Comparison of ENCODE assay signal across 8 cellular contexts in genomic region chr2:30234180-30234971, GRCh38. TPM values are rescaled to one million over a fixed set of nuclear protein-coding genes. Genes with fewer than 3 reads are reported as not detected.
A peak's percentile ranks its signal among the peaks of the same experiment; 100 is the strongest.
DNase-seq lines count a peak whose midpoint lies in the region; ATAC-seq and TF ChIP-seq lines count a peak whose summit lies in the region.

No MANE protein-coding gene starts in this region.

- H3K27ac ChIP-seq in mucosa of rectum (ENCODE audit: low read depth in 2 of 2, low read length in 2 of 2) (peak overlapping the region; percentile 28 to 43), aorta (ENCODE audit: low read depth in 1 of 2, low read length in 2 of 2) (peak overlapping the region; percentile 48 to 84)

- H3K4me1 Mint-ChIP-seq in CD14-positive monocyte (peaks cover 24% of the 10 kb centered on the region), brain (peaks cover 76% of the 10 kb centered on the region)

- peaks cover 0 to 9% (median 8%) of the 10 kb centered on the region in 7 donors for H3K9me3 Mint-ChIP-seq in CD14-positive monocyte
- peaks cover 0 to 2% (median 0%) of the 10 kb centered on the region in 5 experiments for H3K9me3 Mint-ChIP-seq in brain

- WGBS in aorta, 2 donors: 26% methylated on average over 12 of the region's 12 CpGs

- H3K9me3 ChIP-seq in mucosa of rectum (ENCODE audit: control insufficient read depth in 2 of 2, low read length in 2 of 2): no peaks in the 10 kb centered on the region
- no peaks in the 10 kb centered on the region for H3K9me3 ChIP-seq in aorta (ENCODE audit: control insufficient read depth, low read length)

- H3K36me3 ChIP-seq in mucosa of rectum (ENCODE audit: control insufficient read depth in 2 of 2, insufficient read depth in 2 of 2, low read length in 2 of 2) (peaks cover 0 to 2% of the 10 kb centered on the region in 2 donors), aorta (ENCODE audit: control insufficient read depth in 1 of 2, insufficient read depth in 2 of 2, low read length in 1 of 2) (peaks cover 0 to 9% of the 10 kb centered on the region in 2 donors)

- H3K27ac Mint-ChIP-seq in CD14-positive monocyte: peak overlapping the region in 1 of 7 donors; percentile 6
- peak overlapping the region in 3 of 5 experiments; percentile 6 to 65 (median 58) for H3K27ac Mint-ChIP-seq in brain

- no peak for DNase-seq in CD14-positive monocyte (ENCODE audit: low spot score)
- DNase-seq in NCI-H226: peak; percentile 92
- peak in 1 of 2 donors; percentile 70 for DNase-seq in aorta
- DNase-seq in epidermal melanocyte (ENCODE audit: insufficient read length, low spot score): no peak

- ATAC-seq in aorta (ENCODE audit: low FRiP score) (no peak), HG03460 (IDR thresholded peaks at IDR 0.05; ENCODE audit: unreplicated experiment) (no peak), HG02610 (IDR thresholded peaks at IDR 0.05; ENCODE audit: unreplicated experiment) (no peak)

- peak overlapping the region in 1 of 2 donors; percentile 43 for H3K9ac ChIP-seq in mucosa of rectum (ENCODE audit: low read depth in 1 of 2, low read length in 2 of 2)

- peaks cover 2 to 15% of the 10 kb centered on the region in 2 donors for H3K36me3 Mint-ChIP-seq in CD14-positive monocyte
- H3K36me3 Mint-ChIP-seq in brain: peaks cover 55% of the 10 kb centered on the region

- peak overlapping the region; percentile 40 to 76 for H3K4me3 ChIP-seq in mucosa of rectum (ENCODE audit: low read length in 2 of 2)
- peak overlapping the region; percentile 84 to 92 for H3K4me3 ChIP-seq in aorta (ENCODE audit: low read length in 2 of 2)

- TF ChIP-seq CTCF in CD14-positive monocyte (IDR thresholded peaks at IDR 0.05): no peak
- TF ChIP-seq CTCF in brain (conservative IDR thresholded peaks at IDR 0.05): no peak

- H3K4me3 Mint-ChIP-seq in CD14-positive monocyte (peak overlapping the region; percentile 48 to 94), brain (peak overlapping the region; percentile 87 to 95 (median 92))

- H3K27me3 ChIP-seq in mucosa of rectum (ENCODE audit: control insufficient read depth in 2 of 2, insufficient read depth in 2 of 2, low read length in 2 of 2) (peaks cover 18 to 24% of the 10 kb centered on the region in 2 donors), aorta (ENCODE audit: control insufficient read depth in 1 of 2, insufficient read depth in 2 of 2, low read length in 1 of 2) (no peaks in the 10 kb centered on the region)

- intact Hi-C loops in CD14-positive monocyte (cut with micrococcal nuclease) (no loop called here), aorta (cut with DNase I) (loop anchor here (5.0 to 10.0 kb wide), 7 partner anchors 110 to 458 kb away; no protein-coding TSS in a partner anchor)

- H3K27me3 Mint-ChIP-seq in CD14-positive monocyte (ENCODE audit: low read depth in 3 of 3): peaks cover 53 to 74% (median 57%) of the 10 kb centered on the region in 3 donors
- peaks cover 13% of the 10 kb centered on the region for H3K27me3 Mint-ChIP-seq in brain

- H3K4me1 ChIP-seq in mucosa of rectum (ENCODE audit: control insufficient read depth in 2 of 2, insufficient read depth in 2 of 2, low read length in 2 of 2) (peaks cover 10 to 36% of the 10 kb centered on the region in 2 donors), aorta (ENCODE audit: control insufficient read depth in 1 of 2, insufficient read depth in 2 of 2, low read length in 2 of 2) (peaks cover 2 to 3% of the 10 kb centered on the region in 2 donors)

RNA-seq across cellular contexts. Expression of gene LBH, which starts 3.0 kb away (rescaled TPM):
- polyA plus RNA-seq in CD14-positive monocyte (under 1 TPM; 0.42 to 0.76 TPM), brain (ENCODE audit: insufficient read depth, low read depth, low replicate concordance) (28.5 TPM), aorta (10 to 100 TPM; 56.1 to 83.8 TPM)
- 100 to 1,000 TPM; 105 to 213 TPM for total RNA-seq in aorta

Comparison
In these comparisons a context has a peak if more than half of its experiments do, and no peak if none do; other contexts are left out.
1. RNA of gene LBH, which starts 3.0 kb away (polyA plus RNA-seq): 56.1 to 83.8 TPM in aorta and 28.5 TPM in brain (single experiment); 0.42 to 0.76 TPM in CD14-positive monocyte; every median in the first group is over 10 times any median in the second.
2. intact Hi-C loops: an anchor here in aorta (5.0 to 10.0 kb wide); none called in CD14-positive monocyte.